8 cellular contexts compared by ENCODE assay signal in the genomic region with DNA sequence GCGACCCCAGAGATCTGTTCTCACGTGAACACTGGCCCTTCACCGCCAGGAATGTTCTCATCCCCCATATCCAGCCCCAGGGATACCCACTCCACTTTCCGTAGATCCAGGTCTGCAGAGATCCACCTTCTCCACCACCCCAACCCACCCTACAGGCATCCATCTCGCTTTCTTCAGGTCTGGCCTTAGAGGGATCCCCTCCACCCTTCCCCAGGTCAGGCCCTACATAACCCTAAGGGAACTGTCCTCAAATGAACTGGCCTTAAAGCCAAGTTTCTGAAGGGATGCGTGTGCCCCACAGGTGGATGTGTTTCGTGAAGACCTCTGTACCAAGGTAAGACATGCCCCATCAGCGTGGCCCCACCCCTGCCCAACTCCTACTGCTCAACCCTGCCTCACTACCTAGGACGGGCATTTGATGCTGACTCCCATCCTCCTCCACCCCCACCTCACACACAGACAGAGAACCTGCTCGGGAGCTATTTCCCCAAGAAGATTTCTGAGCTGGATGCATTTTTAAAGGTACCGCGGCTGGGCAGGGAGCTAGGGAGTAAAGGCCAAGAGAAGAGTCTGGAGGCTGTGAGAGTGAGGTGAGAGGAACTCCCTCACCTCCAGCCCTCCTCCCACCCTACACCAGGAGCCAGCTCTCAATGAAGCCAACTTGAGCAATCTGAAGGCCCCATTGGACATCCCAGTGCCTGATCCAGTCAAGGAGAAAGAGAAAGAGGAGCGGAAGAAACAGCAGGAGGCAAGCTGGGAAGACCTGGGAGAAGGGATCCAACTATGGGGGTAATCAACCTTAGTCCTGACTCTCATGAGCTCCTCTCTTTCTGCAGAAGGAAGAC. TPM values are rescaled to one million over a fixed set of nuclear protein-coding genes. Genes with fewer than 3 reads are reported as not detected.
DNase-seq lines count a peak whose midpoint lies in the region; TF ChIP-seq lines count a peak whose summit lies in the region.

No MANE protein-coding gene starts in this region.

- peaks cover 26 to 43% (median 26%) of the 10 kb centered on the region in 3 donors for H3K4me1 Mint-ChIP-seq in IgD-negative memory B cell

- no peaks in the 10 kb centered on the region for H3K9me3 ChIP-seq in muscle layer of duodenum (ENCODE audit: control insufficient read depth in 1 of 2, low read length in 2 of 2)

- H3K36me3 ChIP-seq in muscle layer of duodenum (ENCODE audit: control insufficient read depth in 1 of 2, insufficient read depth in 2 of 2, low read length in 2 of 2), result peaks cover 20 to 22% of the 10 kb centered on the region in 2 donors

- H3K4me3 Mint-ChIP-seq in IgD-negative memory B cell, result peak overlapping the region; percentile 88 to 98 (median 95)

- TF ChIP-seq CTCF in AG10803 (conservative IDR thresholded peaks at IDR 0.05; ENCODE audit: low read length), result no peak
- TF ChIP-seq CTCF in cardiac fibroblast (IDR thresholded peaks at IDR 0.05; ENCODE audit: low read depth, low read length), result no peak

- peak overlapping the region; percentile 79 for H3K4me3 ChIP-seq in AG10803 (ENCODE audit: low read length)
- H3K4me3 ChIP-seq in cardiac fibroblast (replicated peaks in 1 of 2; ENCODE audit: low read depth in 2 of 2, low read length in 2 of 2), result peak overlapping the region; percentile 76 to 89
- peak overlapping the region; percentile 63 to 96 for H3K4me3 ChIP-seq in muscle layer of duodenum (ENCODE audit: low read depth in 1 of 2, low read length in 2 of 2)

- no peaks in the 10 kb centered on the region for H3K27me3 Mint-ChIP-seq in IgD-negative memory B cell

- H3K36me3 Mint-ChIP-seq in IgD-negative memory B cell, result peaks cover 3% of the 10 kb centered on the region

- no peak for DNase-seq in AG10803 (ENCODE audit: low read depth)
- DNase-seq in cardiac fibroblast (ENCODE audit: low read depth in 2 of 2), result no peak
- no peak for DNase-seq in Kasumi-1 (lab: John Stamatoyannopoulos, UW)
- no peak for DNase-seq in dedifferentiated amniotic fluid mesenchymal stem cell (ENCODE audit: extremely low spot score)
- no peak for DNase-seq in NCI-H2029 treated with DMSO at 0.1 percent for 48 hours (lab: John Stamatoyannopoulos, UW)
- no peak for DNase-seq in Ammon's horn (ENCODE audit: low spot score)

- H3K27ac ChIP-seq in muscle layer of duodenum (ENCODE audit: low read length), result peak overlapping the region; percentile 81

- peak overlapping the region; percentile 78 to 98 (median 95) for H3K27ac Mint-ChIP-seq in IgD-negative memory B cell

- H3K27me3 ChIP-seq in muscle layer of duodenum (ENCODE audit: low read depth, low read length), result no peaks in the 10 kb centered on the region

- no peaks in the 10 kb centered on the region for H3K9me3 Mint-ChIP-seq in IgD-negative memory B cell

- H3K4me1 ChIP-seq in muscle layer of duodenum (ENCODE audit: control insufficient read depth in 1 of 2, insufficient read depth in 2 of 2, low read length in 2 of 2), result peaks cover 14 to 44% of the 10 kb centered on the region in 2 donors

RNA-seq across cellular contexts. Expression of a gene that starts 0.9 kb away (rescaled TPM):
- 804 TPM for polyA plus RNA-seq in IgD-negative memory B cell

RNA-seq across cellular contexts. Expression of a gene that starts 4.5 kb away (rescaled TPM):
- polyA plus RNA-seq in IgD-negative memory B cell, result 18.2 TPM

RNA-seq across cellular contexts. Expression of a gene that starts 6.4 kb away (rescaled TPM):
- polyA plus RNA-seq in IgD-negative memory B cell, result 1.1 TPM

RNA-seq across cellular contexts. Expression of a gene that starts 9.5 kb away (rescaled TPM):
- 328 TPM for polyA plus RNA-seq in IgD-negative memory B cell

RNA-seq across cellular contexts. Expression of a gene that starts 10.4 kb away (rescaled TPM):
- 54.3 TPM for polyA plus RNA-seq in IgD-negative memory B cell
